Comparison of ENCODE assay signal across 15 cellular contexts in genomic region chr12:124531281-124531745, GRCh38. TPM values are rescaled to one million over a fixed set of nuclear protein-coding genes. Genes with fewer than 3 reads are reported as not detected.
DNase-seq lines count a peak whose midpoint lies in the region; ATAC-seq and TF ChIP-seq lines count a peak whose summit lies in the region.
"Had no signal": no experiment of that assay in that cellular context is flagged by ENCODE, and none has a peak within 500 bp of the region (broad histone marks: within the 10 kb centered on the region; RNA-seq: fewer than 3 reads in every experiment).

No MANE protein-coding gene starts in this region.

- peak overlapping the region; percentile 46 for H3K27ac ChIP-seq in RWPE1
- H3K27ac ChIP-seq in right atrium auricular region: peak overlapping the region; percentile 37 to 63
- H3K27ac ChIP-seq in testis: peak overlapping the region; percentile 24 to 45
- H3K27ac ChIP-seq: A549, body of pancreas, neutrophil had no signal

- 43 to 55% methylated on average over 14 of the region's 14 CpGs for WGBS in testis, 2 donors

- TF ChIP-seq POLR2A in testis (IDR thresholded peaks at IDR 0.05): no peak

- no peak overlapping the region for H3K4me3 Mint-ChIP-seq in stimulated activated naive B cell treated with anti-CD40 and anti-IgM and Interleukin-4, amounts not matched to agents 10 μg/mL and 1 μg/mL and 100 μg/mL, for 72 hours

- intact Hi-C loops in testis (cut with DNase I; ENCODE audit: low total_unique reads): no loop called here

- no peaks in the 10 kb centered on the region for H3K9me3 ChIP-seq in right atrium auricular region
- H3K9me3 ChIP-seq in testis: no peaks in the 10 kb centered on the region
- H3K9me3 ChIP-seq: A549, body of pancreas, neutrophil had no signal

- POLR2A ChIA-PET in RWPE1 (lab: Yijun Ruan, JAX; ENCODE audit: low non-redundant PET): no interaction called here

- H3K4me1 ChIP-seq in right atrium auricular region: peaks cover 0 to 52% of the 10 kb centered on the region in 2 donors
- H3K4me1 ChIP-seq in testis: peaks cover 14% of the 10 kb centered on the region
- H3K4me1 ChIP-seq: body of pancreas had no signal

- CTCF ChIA-PET in RWPE1 (lab: Yijun Ruan, JAX): no interaction called here

- DNase-seq in NCI-H748 (lab: John Stamatoyannopoulos, UW; ENCODE audit: unreplicated experiment) (peak; percentile 68), NCI-H748 treated with DMSO at 0.1 percent for 48 hours (lab: John Stamatoyannopoulos, UW) (no peak), RWPE1 (ENCODE audit: low spot score) (no peak), right atrium auricular region (ENCODE audit: low spot score) (no peak), testis (no peak)
- DNase-seq in stimulated activated naive B cell treated with anti-CD40 and anti-IgM and Interleukin-4, amounts not matched to agents 10 μg/mL and 1 μg/mL and 100 μg/mL, for 72 hours: no peak
- DNase-seq: activated CD4-positive, alpha-beta T cell treated with anti-CD3 and anti-CD28 coated beads for 48 hours; body of pancreas; NCI-H2081 treated with DMSO at 0.1 percent for 48 hours; T-helper 2 cell had no signal

- H3K27ac Mint-ChIP-seq in stimulated activated naive B cell treated with anti-CD40 and anti-IgM and Interleukin-4, amounts not matched to agents 10 μg/mL and 1 μg/mL and 100 μg/mL, for 72 hours: no peak overlapping the region

- no peaks in the 10 kb centered on the region for H3K36me3 ChIP-seq in right atrium auricular region
- H3K36me3 ChIP-seq in testis (ENCODE audit: low read depth, missing control alignments): no peaks in the 10 kb centered on the region

- H3K4me1 Mint-ChIP-seq in stimulated activated naive B cell treated with anti-CD40 and anti-IgM and Interleukin-4, amounts not matched to agents 10 μg/mL and 1 μg/mL and 100 μg/mL, for 72 hours: peaks cover 28 to 56% of the 10 kb centered on the region in 2 donors

- no peaks in the 10 kb centered on the region for H3K9me3 Mint-ChIP-seq in stimulated activated naive B cell treated with anti-CD40 and anti-IgM and Interleukin-4, amounts not matched to agents 10 μg/mL and 1 μg/mL and 100 μg/mL, for 72 hours

- H3K4me3 ChIP-seq in right atrium auricular region (no peak overlapping the region), testis (no peak overlapping the region)
- H3K4me3 ChIP-seq: A549, body of pancreas had no signal

- peaks cover 44 to 62% of the 10 kb centered on the region in 2 donors for H3K36me3 Mint-ChIP-seq in stimulated activated naive B cell treated with anti-CD40 and anti-IgM and Interleukin-4, amounts not matched to agents 10 μg/mL and 1 μg/mL and 100 μg/mL, for 72 hours

- no peaks in the 10 kb centered on the region for H3K27me3 ChIP-seq in right atrium auricular region
- no peaks in the 10 kb centered on the region for H3K27me3 ChIP-seq in testis
- H3K27me3 ChIP-seq: body of pancreas, neutrophil had no signal

- H3K27me3 Mint-ChIP-seq in stimulated activated naive B cell treated with anti-CD40 and anti-IgM and Interleukin-4, amounts not matched to agents 10 μg/mL and 1 μg/mL and 100 μg/mL, for 72 hours: no peaks in the 10 kb centered on the region

- TF ChIP-seq CTCF in RWPE1 (conservative IDR thresholded peaks at IDR 0.05; ENCODE audit: low read depth) (no peak), right atrium auricular region (IDR thresholded peaks at IDR 0.05) (no peak), testis (IDR thresholded peaks at IDR 0.05) (no peak)

- ATAC-seq in stimulated activated naive B cell treated with anti-CD40 and anti-IgM and Interleukin-4, amounts not matched to agents 10 μg/mL and 1 μg/mL and 100 μg/mL, for 72 hours (replicated peaks): no peak
- ATAC-seq in GM18868 (IDR thresholded peaks at IDR 0.05; ENCODE audit: unreplicated experiment): no peak
- ATAC-seq in GM18502 (IDR thresholded peaks at IDR 0.05; ENCODE audit: poor library complexity, unreplicated experiment): no peak
- ATAC-seq: A549, body of pancreas, left lobe of liver had no signal

RNA-seq across cellular contexts. Expression of gene NCOR2, which starts 36.1 kb away (rescaled TPM):
- 100 to 1,000 TPM in 1 of 2 donors, 10 to 100 TPM in 1; 62.9 to 104 TPM for total RNA-seq in right atrium auricular region
- 100 to 1,000 TPM; 212 TPM for total RNA-seq in testis
- 62.6 TPM for polyA plus RNA-seq in testis (ENCODE audit: insufficient read depth, low read depth, low replicate concordance)
